Comparison of ENCODE assay signal across 9 cellular contexts in the genomic region with DNA sequence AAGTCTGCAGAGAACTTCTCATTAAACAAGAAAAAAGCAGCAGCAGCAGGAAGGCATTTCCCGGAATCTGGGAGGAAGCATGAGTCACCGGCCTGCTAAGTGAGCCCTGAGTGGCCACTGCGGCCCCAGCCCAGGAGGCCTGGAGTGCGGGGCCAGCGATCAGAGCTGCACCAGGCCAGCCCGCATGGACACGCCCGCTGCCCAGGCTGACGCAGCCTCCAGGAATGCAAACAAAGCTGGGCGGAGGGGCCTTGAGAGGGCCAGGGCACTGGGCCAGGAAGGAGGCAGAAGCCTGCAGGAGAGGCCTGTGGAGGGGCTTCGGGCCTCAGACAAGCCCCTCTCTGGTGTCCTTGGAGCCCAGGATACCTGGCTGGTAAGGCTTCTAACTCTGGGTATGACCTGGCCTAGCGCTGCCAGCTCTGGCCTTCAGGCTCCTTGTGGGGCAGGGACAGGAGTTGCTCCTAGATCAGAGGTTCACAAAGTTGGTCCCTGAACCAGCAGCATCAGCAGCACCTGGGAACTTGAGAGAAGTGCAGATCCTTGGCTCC.
DNase-seq lines count a peak whose midpoint lies in the region; ATAC-seq and TF ChIP-seq lines count a peak whose summit lies in the region.
"Had no signal": no experiment of that assay in that cellular context is flagged by ENCODE, and none has a peak within 500 bp of the region (broad histone marks: within the 10 kb centered on the region; RNA-seq: fewer than 3 reads in every experiment).

No MANE protein-coding gene starts in this region.

- H3K79me1 ChIP-seq in mesenchymal stem cell (replicated peaks; ENCODE audit: low read length, poor library complexity, severe bottlenecking), result no peaks in the 10 kb centered on the region

- H4K8ac ChIP-seq in mesenchymal stem cell (ENCODE audit: low read length), result peak overlapping the region; percentile 96

- intact Hi-C loops in vagina (cut with DNase I), result no loop called here

- H3K4me1 ChIP-seq in mesenchymal stem cell (ENCODE audit: control insufficient read depth, insufficient read depth, low read depth, low read length) (peaks cover 30% of the 10 kb centered on the region), vagina (peaks cover 51% of the 10 kb centered on the region)

- in situ Hi-C loops in Caki2 (cut with HindIII; ENCODE audit: low pct_unique_long_range_greater_than_20kb, low sequenced_read_pairs), result no loop called here

- peak overlapping the region; percentile 99 for H2AK5ac ChIP-seq in mesenchymal stem cell (ENCODE audit: low read length, severe bottlenecking)

- DNase-seq in Caki2 (ENCODE audit: low read depth) (peak; percentile 92), NCI-H69 (lab: John Stamatoyannopoulos, UW) (peak; percentile 74), ecto neural progenitor cell (ENCODE audit: low spot score) (peak; percentile 87), mesenchymal stem cell (peak; percentile 99), vagina (ENCODE audit: extremely low spot score in 2 of 2) (no peak), GM20000 (ENCODE audit: low spot score) (no peak)

- H4K91ac ChIP-seq in mesenchymal stem cell (ENCODE audit: low read length), result peak overlapping the region; percentile 100

- H2BK5ac ChIP-seq in mesenchymal stem cell (ENCODE audit: low read depth, low read length, poor library complexity, severe bottlenecking), result peak overlapping the region; percentile 93

- H3K27ac ChIP-seq in mesenchymal stem cell (ENCODE audit: low read length, poor library complexity, severe bottlenecking), result peak overlapping the region; percentile 89
- peak overlapping the region; percentile 88 for H3K27ac ChIP-seq in vagina
- H3K27ac ChIP-seq: HL-60 had no signal

- H3K4ac ChIP-seq in mesenchymal stem cell (ENCODE audit: low read depth in 1 of 2, low read length in 2 of 2), result peak overlapping the region; percentile 99

- H3K4me3 ChIP-seq in mesenchymal stem cell (ENCODE audit: insufficient read depth in 1 of 2, low read depth in 1 of 2, low read length in 2 of 2) (no peak overlapping the region), vagina (no peak overlapping the region)

- peak overlapping the region; percentile 89 for H2BK15ac ChIP-seq in mesenchymal stem cell (ENCODE audit: low read depth, poor library complexity, severe bottlenecking)

- H3K9me3 ChIP-seq in mesenchymal stem cell (ENCODE audit: control insufficient read depth, low read length) (no peaks in the 10 kb centered on the region), vagina (no peaks in the 10 kb centered on the region)

- H3K27me3 ChIP-seq in mesenchymal stem cell (ENCODE audit: control insufficient read depth in 1 of 2, insufficient read depth in 1 of 2, low read length in 2 of 2) (no peaks in the 10 kb centered on the region), vagina (no peaks in the 10 kb centered on the region)

- TF ChIP-seq POLR2A in vagina (IDR thresholded peaks at IDR 0.05), result no peak

- H3K9ac ChIP-seq in mesenchymal stem cell (ENCODE audit: low read length), result peak overlapping the region; percentile 90

- H3K18ac ChIP-seq in mesenchymal stem cell (ENCODE audit: low read depth in 1 of 2, low read length in 2 of 2), result peak overlapping the region; percentile 96 to 99

- H3K14ac ChIP-seq in mesenchymal stem cell (ENCODE audit: low read length in 2 of 2), result peak overlapping the region in 1 of 2 experiments; percentile 84

- peak overlapping the region; percentile 98 to 100 for H2BK12ac ChIP-seq in mesenchymal stem cell (ENCODE audit: low read length in 2 of 2)

- TF ChIP-seq CTCF in vagina (IDR thresholded peaks at IDR 0.05) (no peak), GM20000 (IDR thresholded peaks at IDR 0.05; ENCODE audit: extremely low read depth, missing control alignments) (no peak)

- peak overlapping the region in 1 of 2 experiments; percentile 90 for H3K23ac ChIP-seq in mesenchymal stem cell (ENCODE audit: low read length in 2 of 2)

- no peak for ATAC-seq in HG02571 (IDR thresholded peaks at IDR 0.05; ENCODE audit: unreplicated experiment)
- ATAC-seq in GM18873 (IDR thresholded peaks at IDR 0.05; ENCODE audit: low FRiP score, unreplicated experiment), result no peak

- peak overlapping the region; percentile 100 for H2BK120ac ChIP-seq in mesenchymal stem cell (ENCODE audit: low read depth, low read length)

- peak overlapping the region; percentile 37 for H2AFZ ChIP-seq in mesenchymal stem cell (ENCODE audit: low read depth, low read length)

- peak overlapping the region; percentile 63 for H3K4me2 ChIP-seq in mesenchymal stem cell (ENCODE audit: low read length, poor library complexity, severe bottlenecking)

- WGBS in mesenchymal stem cell, result under 1% methylated on average over 12 of the region's 12 CpGs

- no peaks in the 10 kb centered on the region for H3K36me3 ChIP-seq in mesenchymal stem cell (ENCODE audit: control insufficient read depth in 1 of 2, insufficient read depth in 2 of 2, low read depth in 1 of 2, low read length in 2 of 2)
- H3K36me3 ChIP-seq in vagina, result no peaks in the 10 kb centered on the region

Comparison
In these comparisons a context has a peak if more than half of its experiments do, and no peak if none do; other contexts are left out.
1. DNase-seq: peak in Caki2 (single experiment), NCI-H69 (single experiment), ecto neural progenitor cell (single experiment) and mesenchymal stem cell (single experiment); none in vagina (0 of 2) and GM20000 (single experiment).